8 cellular contexts compared by ENCODE assay signal in genomic region chr6:29649701-29650673, GRCh38. TPM values are rescaled to one million over a fixed set of nuclear protein-coding genes. Genes with fewer than 3 reads are reported as not detected.
DNase-seq lines count a peak whose midpoint lies in the region; ATAC-seq and TF ChIP-seq lines count a peak whose summit lies in the region.

No MANE protein-coding gene starts in this region.

- 5% methylated on average over 33 of the region's 33 CpGs for WGBS in lower leg skin, 2 donors

- H3K4me3 ChIP-seq in dorsolateral prefrontal cortex, result peak overlapping the region; percentile 41 to 87 (median 68)
- peak overlapping the region; percentile 34 for H3K4me3 ChIP-seq in lower leg skin (ENCODE audit: low read depth, poor library complexity, severe bottlenecking)

- intact Hi-C loops in dorsolateral prefrontal cortex (cut with DNase I) (loop anchor here (1.0 to 10.0 kb wide), 8 partner anchors 35 to 415 kb away; partner anchors contain the start of genes POLR1H (in 1 of the 2) and PPP1R11 (in 1 of the 2)), lower leg skin (cut with DNase I; ENCODE audit: low total_unique reads) (no loop called here)

- no peak for TF ChIP-seq POLR2A in lower leg skin (IDR thresholded peaks at IDR 0.05)

- TF ChIP-seq CTCF in dorsolateral prefrontal cortex (IDR thresholded peaks at IDR 0.05 in 54 of 56, conservative IDR thresholded peaks at IDR 0.05 in 2 of 56; ENCODE audit: low read depth in 1 of 56, partially characterized antibody in 56 of 56) (peak; percentile 85 to 98 (median 94)), lower leg skin (IDR thresholded peaks at IDR 0.05) (peak in 1 of 3 donors; percentile 89)

- ATAC-seq in GM19372 (IDR thresholded peaks at IDR 0.05; ENCODE audit: low read depth, unreplicated experiment), result peak; percentile 94
- ATAC-seq in HG03558 (IDR thresholded peaks at IDR 0.05; ENCODE audit: extremely low read depth, unreplicated experiment), result peak; percentile 83

- peaks cover 0 to 4% (median 0%) of the 10 kb centered on the region in 45 donors for H3K27me3 ChIP-seq in dorsolateral prefrontal cortex

- H3K27ac ChIP-seq in dorsolateral prefrontal cortex, result peak overlapping the region; percentile 55 to 99 (median 94)

- DNase-seq in CD1c-positive myeloid dendritic cell (ENCODE audit: extremely low spot score), result peak; percentile 99
- peak; percentile 99 for DNase-seq in NCI-H748 (lab: John Stamatoyannopoulos, UW; ENCODE audit: unreplicated experiment)
- DNase-seq in activated CD4-positive, alpha-beta T cell treated with anti-CD3 and anti-CD28 coated beads, Interleukin-2, amount 50 U/mL, for 4 hours, result peak; percentile 99
- peak; percentile 97 to 100 (median 98) for DNase-seq in dorsolateral prefrontal cortex
- peak; percentile 98 to 100 for DNase-seq in lower leg skin (ENCODE audit: low spot score in 2 of 2)
- peak; percentile 98 for DNase-seq in stimulated activated CD4-positive, alpha-beta T cell treated with anti-CD3 and anti-CD28 coated beads, Interleukin-4, amount 100 ng/mL, for 48 hours (ENCODE audit: low read depth in 2 of 2)

RNA-seq across cellular contexts. Expression of gene MOG, which starts 6.9 kb away (rescaled TPM):
- total RNA-seq in dorsolateral prefrontal cortex (100 to 1,000 TPM in 93 of 120 experiments, 10 to 100 TPM in 27; 23.2 to 788 (median 170) TPM), lower leg skin (not detected)

RNA-seq across cellular contexts. Expression of gene GABBR1, which starts 17.0 kb away (rescaled TPM):
- 100 to 1,000 TPM; 180 to 458 (median 348) TPM for total RNA-seq in dorsolateral prefrontal cortex
- total RNA-seq in lower leg skin, result 10 to 100 TPM; 15.0 to 49.5 (median 20.6) TPM

RNA-seq across cellular contexts. Expression of gene ZFP57, which starts 31.0 kb away (rescaled TPM):
- total RNA-seq in dorsolateral prefrontal cortex (under 1 TPM in 16 of 120 experiments, not detected in 104; 0.24 to 0.82 (median 0.47) TPM), lower leg skin (1 to 10 TPM in 2 of 4 donors, under 1 TPM in 2; 0.15 to 4.8 (median 2.4) TPM)

Comparison
In these comparisons a context has a peak if more than half of its experiments do, and no peak if none do; other contexts are left out.
1. Peak in every context shown above with its lines: DNase-seq, ATAC-seq, H3K4me3 ChIP-seq and H3K27ac ChIP-seq.
2. RNA of gene MOG, which starts 6.9 kb away (total RNA-seq): 23.2 to 788 TPM in dorsolateral prefrontal cortex; not detected in lower leg skin; every median in the first group is over 10 times any median in the second.